Comparison of ENCODE assay signal across 18 cellular contexts in genomic region chr13:90055121-90055520, GRCh38.
DNase-seq lines count a peak whose midpoint lies in the region; ATAC-seq and TF ChIP-seq lines count a peak whose summit lies in the region.
"Had no signal": no experiment of that assay in that cellular context is flagged by ENCODE, and none has a peak within 500 bp of the region (broad histone marks: within the 10 kb centered on the region; RNA-seq: fewer than 3 reads in every experiment).

No MANE protein-coding gene starts in this region.

- no peak for TF ChIP-seq RAD21 in SK-N-SH (IDR thresholded peaks at IDR 0.05; ENCODE audit: low read length)

- H3K4me2 ChIP-seq in SK-N-SH: no peak overlapping the region
- H3K4me2 ChIP-seq in fibroblast of lung (ENCODE audit: extremely low read depth, insufficient read depth, low read length): no peak overlapping the region

- H3K4me1 ChIP-seq in SK-N-SH (ENCODE audit: control insufficient read depth in 1 of 2, insufficient read depth in 2 of 2, low read depth in 1 of 2, low read length in 1 of 2): no peaks in the 10 kb centered on the region
- no peaks in the 10 kb centered on the region for H3K4me1 ChIP-seq in fibroblast of lung (ENCODE audit: control insufficient read depth, extremely low read depth, insufficient read depth, low read length)
- no peaks in the 10 kb centered on the region for H3K4me1 ChIP-seq in right atrium auricular region
- no peaks in the 10 kb centered on the region for H3K4me1 ChIP-seq in colonic mucosa
- H3K4me1 ChIP-seq: heart right ventricle, tibial artery had no signal

- DNase-seq in SK-N-SH: no peak
- peak; percentile 63 for DNase-seq in RKO (ENCODE audit: low spot score)
- peak; percentile 8 to 44 for DNase-seq in fibroblast of lung (ENCODE audit: low read depth in 2 of 2)
- DNase-seq in right atrium auricular region (ENCODE audit: low spot score): no peak
- DNase-seq in colonic mucosa: no peak
- DNase-seq in NCI-H1092 (lab: John Stamatoyannopoulos, UW): no peak
- no peak for DNase-seq in retina
- DNase-seq: activated CD4-positive, alpha-beta T cell treated with anti-CD3 and anti-CD28 coated beads, Interleukin-2, amount 10 ng/mL, durations not matched to agents 24 days and 14 days; aorta; C1 segment of cervical spinal cord; heart right ventricle; islet precursor cell; NCI-H2029; NCI-H748 treated with DMSO at 0.1 percent for 48 hours; stimulated activated CD4-positive, alpha-beta T cell treated with anti-CD3 and anti-CD28 coated beads, Interleukin-15, amount 100 ng/mL, for 24 hours; stimulated activated naive B cell treated with anti-CD40 and anti-IgM and Interleukin-4, amounts not matched to agents 10 μg/mL and 1 μg/mL and 100 μg/mL, for 72 hours; tibial artery had no signal

- H3K4me3 ChIP-seq in SK-N-SH (ENCODE audit: low read depth in 2 of 2, low read length in 1 of 2) (no peak overlapping the region), fibroblast of lung (replicated peaks in 1 of 4; ENCODE audit: control extremely low read depth in 1 of 4, insufficient read depth in 1 of 4, low read depth in 3 of 4, low read length in 4 of 4) (no peak overlapping the region), right atrium auricular region (no peak overlapping the region), colonic mucosa (no peak overlapping the region)
- H3K4me3 ChIP-seq: heart right ventricle, tibial artery had no signal

- POLR2A ChIA-PET in SK-N-SH (lab: Yijun Ruan, JAX): no interaction called here

- intact Hi-C loops in colonic mucosa (cut with DNase I): no loop called here

- H3K36me3 ChIP-seq in SK-N-SH (replicated peaks in 1 of 2; ENCODE audit: control insufficient read depth in 1 of 2, insufficient read depth in 2 of 2, low read length in 1 of 2) (no peaks in the 10 kb centered on the region), fibroblast of lung (ENCODE audit: control insufficient read depth, insufficient read depth, low read length) (no peaks in the 10 kb centered on the region), right atrium auricular region (no peaks in the 10 kb centered on the region), colonic mucosa (no peaks in the 10 kb centered on the region)
- H3K36me3 ChIP-seq: heart right ventricle, tibial artery had no signal

- TF ChIP-seq CTCF in SK-N-SH (IDR thresholded peaks at IDR 0.05) (no peak), fibroblast of lung (conservative IDR thresholded peaks at IDR 0.05 in 1 of 2, IDR thresholded peaks at IDR 0.05 in 1 of 2; ENCODE audit: low read depth in 1 of 2, low read length in 2 of 2) (no peak), right atrium auricular region (IDR thresholded peaks at IDR 0.05) (no peak), colonic mucosa (IDR thresholded peaks at IDR 0.05) (no peak)

- H2AFZ ChIP-seq in SK-N-SH (ENCODE audit: low read depth): no peak overlapping the region
- H2AFZ ChIP-seq in fibroblast of lung (ENCODE audit: low read length): no peak overlapping the region

- H3K27ac ChIP-seq in SK-N-SH (ENCODE audit: low read depth in 2 of 2, low read length in 1 of 2) (no peak overlapping the region), fibroblast of lung (ENCODE audit: insufficient read depth, low read length) (no peak overlapping the region), right atrium auricular region (no peak overlapping the region), colonic mucosa (no peak overlapping the region)
- H3K27ac ChIP-seq: heart right ventricle, tibial artery had no signal

- CTCF ChIA-PET in SK-N-SH (lab: Yijun Ruan, JAX): interaction anchor here (1.2 kb wide), 1 partner anchor 10 kb away, joined by 3 read pairs; no protein-coding TSS in a partner anchor

- H3K79me2 ChIP-seq in SK-N-SH (ENCODE audit: insufficient read depth) (no peaks in the 10 kb centered on the region), fibroblast of lung (ENCODE audit: control insufficient read depth, insufficient read depth, low read length) (no peaks in the 10 kb centered on the region)

- H3K9ac ChIP-seq in SK-N-SH (no peak overlapping the region), fibroblast of lung (ENCODE audit: insufficient read depth, low read length) (no peak overlapping the region), colonic mucosa (ENCODE audit: low read depth in 2 of 2, low read length in 2 of 2) (no peak overlapping the region)

- ATAC-seq in SK-N-SH treated with all-trans-retinoic acid at 6 μM for 48 hours: 0 out of 3 replicates have a peak, but pooled peaks have one; percentile 27
- ATAC-seq: heart right ventricle; stimulated activated naive B cell treated with anti-CD40 and anti-IgM and Interleukin-4, amounts not matched to agents 10 μg/mL and 1 μg/mL and 100 μg/mL, for 72 hours had no signal

- H3K27me3 ChIP-seq in SK-N-SH (ENCODE audit: insufficient read depth) (no peaks in the 10 kb centered on the region), fibroblast of lung (ENCODE audit: control insufficient read depth, insufficient read depth, low read length) (no peaks in the 10 kb centered on the region), right atrium auricular region (peaks cover 0 to 5% of the 10 kb centered on the region in 2 donors), colonic mucosa (no peaks in the 10 kb centered on the region)
- H3K27me3 ChIP-seq: heart right ventricle, tibial artery had no signal

- no peak for TF ChIP-seq EP300 in SK-N-SH (IDR thresholded peaks at IDR 0.05; ENCODE audit: borderline replicate concordance in 1 of 2, low read depth in 1 of 2, low read length in 1 of 2)

- WGBS in SK-N-SH (ENCODE audit: low lambda C conversion rate): 41% methylated on average over 3 of the region's 3 CpGs

- H4K20me1 ChIP-seq in SK-N-SH (ENCODE audit: insufficient read depth) (no peaks in the 10 kb centered on the region), fibroblast of lung (ENCODE audit: control insufficient read depth, extremely low read depth, insufficient read depth, low read length) (no peaks in the 10 kb centered on the region)

- H3K9me3 ChIP-seq in SK-N-SH (no peaks in the 10 kb centered on the region), fibroblast of lung (ENCODE audit: control insufficient read depth, insufficient read depth, low read depth, low read length) (no peaks in the 10 kb centered on the region), right atrium auricular region (no peaks in the 10 kb centered on the region), colonic mucosa (no peaks in the 10 kb centered on the region)
- H3K9me3 ChIP-seq: heart right ventricle, tibial artery had no signal

- no peaks in the 10 kb centered on the region for H3K9me2 ChIP-seq in SK-N-SH

- no peaks in the 10 kb centered on the region for H3F3A ChIP-seq in SK-N-SH (replicated peaks; ENCODE audit: insufficient read depth)

TF ChIP-seq in SK-N-SH treated with all-trans-retinoic acid at 6 μM for 48 hours, 23 proteins besides CTCF, POLR2A, EP300 and RAD21:
- no peak for TF ChIP-seq SNAI2 (CRISPR knock-in tag; IDR thresholded peaks at IDR 0.05)
- no peak for TF ChIP-seq ZFP3 (CRISPR knock-in tag; IDR thresholded peaks at IDR 0.05)
- TF ChIP-seq ZNF8 (CRISPR knock-in tag; IDR thresholded peaks at IDR 0.05): no peak
- no peak for TF ChIP-seq PPARA (CRISPR knock-in tag; IDR thresholded peaks at IDR 0.05; ENCODE audit: borderline replicate concordance)
- TF ChIP-seq ZNF565 (CRISPR knock-in tag; conservative IDR thresholded peaks at IDR 0.05; ENCODE audit: low read depth): no peak

TF ChIP-seq in SK-N-SH, 30 proteins besides CTCF, POLR2A, EP300 and RAD21:
- TF ChIP-seq ZBTB33 (IDR thresholded peaks at IDR 0.05; ENCODE audit: borderline replicate concordance, low read depth): no peak
- no peak for TF ChIP-seq GATA2 (CRISPR knock-in tag; IDR thresholded peaks at IDR 0.05)
- TF ChIP-seq SIN3A (IDR thresholded peaks at IDR 0.05; ENCODE audit: borderline replicate concordance, low read depth, low read length): no peak
- TF ChIP-seq NRF1 (IDR thresholded peaks at IDR 0.05; ENCODE audit: low read depth, low read length): no peak
- no peak for TF ChIP-seq TAF1 (IDR thresholded peaks at IDR 0.05; ENCODE audit: borderline replicate concordance, low read depth, low read length)
- TF ChIP-seq JUND (IDR thresholded peaks at IDR 0.05): no peak
- no peak for TF ChIP-seq ELF1 (IDR thresholded peaks at IDR 0.05)
- TF ChIP-seq GABPA (IDR thresholded peaks at IDR 0.05; ENCODE audit: low read depth): no peak
- no peak for TF ChIP-seq TEAD4 (IDR thresholded peaks at IDR 0.05; ENCODE audit: borderline replicate concordance, insufficient read depth)
- TF ChIP-seq MAX (IDR thresholded peaks at IDR 0.05; ENCODE audit: low read depth): no peak
- no peak for TF ChIP-seq EZH2phosphoT487 (IDR thresholded peaks at IDR 0.05; ENCODE audit: borderline replicate concordance, low read depth)
- no peak for TF ChIP-seq RXRA (IDR thresholded peaks at IDR 0.05; ENCODE audit: borderline replicate concordance, low read depth)

Comparison
In these comparisons a context has a peak if more than half of its experiments do, and no peak if none do; other contexts are left out.
1. DNase-seq: peak in RKO (single experiment) and fibroblast of lung (2 of 2); none in SK-N-SH (single experiment), right atrium auricular region (single experiment), colonic mucosa (single experiment), NCI-H1092 (single experiment) and retina (single experiment).